16 cellular contexts compared by ENCODE assay signal in the genomic region with DNA sequence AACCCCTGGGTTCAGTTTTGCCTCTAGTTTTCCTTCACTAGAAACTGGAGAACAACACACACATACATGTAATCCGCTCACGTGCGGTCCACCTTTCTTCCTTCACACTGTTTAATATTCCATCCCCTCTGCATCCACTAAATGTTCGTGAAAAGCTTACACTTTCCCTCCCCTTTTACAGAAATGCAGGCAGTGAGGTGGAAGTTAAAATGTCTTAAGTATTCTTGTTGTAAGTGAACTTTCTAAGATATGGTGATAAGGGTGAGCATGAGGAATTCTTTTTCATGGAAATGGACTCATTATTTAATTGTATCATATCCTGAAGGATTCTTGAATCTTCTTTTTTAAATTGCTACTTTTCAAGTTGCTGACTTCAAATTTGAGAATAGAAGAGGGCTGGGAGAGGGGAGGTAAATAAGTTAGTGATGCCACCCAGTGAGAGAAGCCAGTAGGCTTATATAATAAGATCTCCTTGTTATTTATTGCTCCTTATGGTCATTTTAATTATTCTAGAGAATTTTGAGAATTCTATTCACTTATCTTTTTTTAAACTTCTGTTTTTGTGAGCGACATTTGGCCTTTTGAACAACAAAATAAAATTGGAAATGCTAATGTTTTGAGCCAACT.
DNase-seq lines count a peak whose midpoint lies in the region; ATAC-seq and TF ChIP-seq lines count a peak whose summit lies in the region.
"Had no signal": no experiment of that assay in that cellular context is flagged by ENCODE, and none has a peak within 500 bp of the region (broad histone marks: within the 10 kb centered on the region; RNA-seq: fewer than 3 reads in every experiment).

No MANE protein-coding gene starts in this region.

- ATAC-seq in naive thymus-derived CD8-positive, alpha-beta T cell: peak in 1 of 2 donors; percentile 30
- no peak for ATAC-seq in GM21619 (IDR thresholded peaks at IDR 0.05; ENCODE audit: unreplicated experiment)
- ATAC-seq: PC-3 had no signal

- POLR2A ChIA-PET in naive thymus-derived CD8-positive, alpha-beta T cell (lab: Charles Lee): interaction anchor here (0.9 kb wide), 1 partner anchor 90 kb away, joined by 3 read pairs; a partner anchor contains a TSS

- intact Hi-C loops in dorsolateral prefrontal cortex (cut with DNase I): loop anchor here (5.0 to 10.0 kb wide), 2 partner anchors 87 to 90 kb away; a partner anchor contains a TSS

- H3K27ac ChIP-seq in dorsolateral prefrontal cortex (peak overlapping the region in 30 of 59 donors; percentile 1 to 75 (median 30)), MM.1S (ENCODE audit: low read length) (no peak overlapping the region)
- H3K27ac ChIP-seq: epithelial cell of prostate, WERI-Rb-1 had no signal

- H2AFZ ChIP-seq in MM.1S (ENCODE audit: low read length): no peak overlapping the region

- H3K27ac Mint-ChIP-seq in HFFc6: peak overlapping the region; percentile 76
- peak overlapping the region in 8 of 10 donors; percentile 15 to 86 (median 68) for H3K27ac Mint-ChIP-seq in naive thymus-derived CD8-positive, alpha-beta T cell

- no peaks in the 10 kb centered on the region for H3K79me2 ChIP-seq in MM.1S (ENCODE audit: low read length)

- peaks cover 14% of the 10 kb centered on the region for H3K36me3 ChIP-seq in BE2C
- no peaks in the 10 kb centered on the region for H3K36me3 ChIP-seq in MM.1S (replicated peaks; ENCODE audit: insufficient read depth, low read length)
- H3K36me3 ChIP-seq: HAP-1, WERI-Rb-1 had no signal

- no peaks in the 10 kb centered on the region for H4K20me1 ChIP-seq in MM.1S (ENCODE audit: insufficient read depth, low read length)

- no peaks in the 10 kb centered on the region for H3K9me2 ChIP-seq in MM.1S (replicated peaks; ENCODE audit: insufficient read depth, low read length)

- DNase-seq in BE2C (no peak), HFFc6 (no peak), dorsolateral prefrontal cortex (no peak), amniotic stem cell (lab: John Stamatoyannopoulos, UW) (no peak), activated gamma-delta T cell treated with Interleukin-2 at 50 U/mL for 16 hours (no peak), MM.1S (no peak)
- DNase-seq in naive thymus-derived CD8-positive, alpha-beta T cell: no peak
- DNase-seq: activated naive CD4-positive, alpha-beta T cell treated with Interleukin-2 at 50 U/mL for 16 hours; heart left ventricle; KBM-7; PC-3 had no signal

- peaks cover 84% of the 10 kb centered on the region for H3K4me1 Mint-ChIP-seq in HFFc6 (ENCODE audit: low read depth)
- H3K4me1 Mint-ChIP-seq in naive thymus-derived CD8-positive, alpha-beta T cell: peaks cover 27 to 55% (median 45%) of the 10 kb centered on the region in 4 donors

- no peak for TF ChIP-seq CTCF in BE2C (IDR thresholded peaks at IDR 0.05; ENCODE audit: low read depth, low read length)
- no peak for TF ChIP-seq CTCF in HFFc6 (IDR thresholded peaks at IDR 0.05)
- no peak for TF ChIP-seq CTCF in dorsolateral prefrontal cortex (IDR thresholded peaks at IDR 0.05 in 54 of 56, conservative IDR thresholded peaks at IDR 0.05 in 2 of 56; ENCODE audit: low read depth in 1 of 56, partially characterized antibody in 56 of 56)
- no peak for TF ChIP-seq CTCF in MM.1S (IDR thresholded peaks at IDR 0.05; ENCODE audit: low read length)

- peaks cover 6% of the 10 kb centered on the region; the same call in 1 of the 2 replicates for H3K27me3 Mint-ChIP-seq in HFFc6 (ENCODE audit: insufficient read depth)
- H3K27me3 Mint-ChIP-seq in naive thymus-derived CD8-positive, alpha-beta T cell: no peaks in the 10 kb centered on the region

- H3K9ac ChIP-seq in MM.1S (ENCODE audit: low read length): no peak overlapping the region

- H3K4me3 Mint-ChIP-seq in HFFc6: peak overlapping the region; percentile 51
- peak overlapping the region in 2 of 10 donors; percentile 20 to 56 for H3K4me3 Mint-ChIP-seq in naive thymus-derived CD8-positive, alpha-beta T cell

- H3K27me3 ChIP-seq in BE2C: no peaks in the 10 kb centered on the region
- H3K27me3 ChIP-seq in dorsolateral prefrontal cortex: no peaks in the 10 kb centered on the region
- no peaks in the 10 kb centered on the region for H3K27me3 ChIP-seq in MM.1S (replicated peaks; ENCODE audit: insufficient read depth, low read length)
- H3K27me3 ChIP-seq: heart left ventricle had no signal

- peaks cover 37% of the 10 kb centered on the region for H3K4me1 ChIP-seq in BE2C
- no peaks in the 10 kb centered on the region for H3K4me1 ChIP-seq in MM.1S (ENCODE audit: low read length)

- peak overlapping the region; percentile 6; the same call in 1 of the 2 replicates for H3K4me3 ChIP-seq in BE2C (ENCODE audit: low read depth, low read length)
- peak overlapping the region in 32 of 59 donors; percentile 7 to 56 (median 42) for H3K4me3 ChIP-seq in dorsolateral prefrontal cortex
- H3K4me3 ChIP-seq in MM.1S (ENCODE audit: low read length): no peak overlapping the region
- H3K4me3 ChIP-seq: HAP-1, skin epidermis had no signal

- H3K4me2 ChIP-seq in MM.1S (ENCODE audit: low read depth, low read length): no peak overlapping the region

- H3K9me3 Mint-ChIP-seq in HFFc6: no peaks in the 10 kb centered on the region
- no peaks in the 10 kb centered on the region for H3K9me3 Mint-ChIP-seq in naive thymus-derived CD8-positive, alpha-beta T cell

- peaks cover 53% of the 10 kb centered on the region for H3K36me3 Mint-ChIP-seq in HFFc6 (ENCODE audit: low read depth)
- peaks cover 0 to 49% (median 15%) of the 10 kb centered on the region in 3 donors for H3K36me3 Mint-ChIP-seq in naive thymus-derived CD8-positive, alpha-beta T cell

- H3K9me3 ChIP-seq in BE2C: no peaks in the 10 kb centered on the region
- H3K9me3 ChIP-seq in MM.1S (replicated peaks; ENCODE audit: insufficient read depth, low read length): no peaks in the 10 kb centered on the region
- H3K9me3 ChIP-seq: HAP-1, heart left ventricle had no signal

- H3F3A ChIP-seq in MM.1S (ENCODE audit: insufficient read depth, low read length): no peaks in the 10 kb centered on the region
